In genomic region chr14:100804138-100804537, GRCh38 we compare ENCODE assay signal across 23 cellular contexts. TPM values are rescaled to one million over a fixed set of nuclear protein-coding genes. Genes with fewer than 3 reads are reported as not detected.
"Had no signal": no experiment of that assay in that cellular context is flagged by ENCODE, and none has a peak within 500 bp of the region (broad histone marks: within the 10 kb centered on the region; RNA-seq: fewer than 3 reads in every experiment).

No MANE protein-coding gene starts in this region.

- H3K36me3 Mint-ChIP-seq: activated naive CD4-positive, alpha-beta T cell treated with anti-CD3 and anti-CD28 coated beads, Interleukin-2, amount 10 ng/mL, durations not matched to agents 7 days and 5 days; activated naive CD8-positive, alpha-beta T cell treated with anti-CD3 and anti-CD28 coated beads for 36 hours had no signal

- DNase-seq: activated CD4-positive, alpha-beta T cell treated with anti-CD3 and anti-CD28 coated beads for 36 hours; activated CD4-positive, alpha-beta T cell treated with anti-CD3 and anti-CD28 coated beads, Interleukin-2, amount 50 U/mL, for 1 hour; activated CD8-positive, alpha-beta memory T cell treated with anti-CD3 and anti-CD28 coated beads, Interleukin-2, amount 50 U/mL, for 4 hours; activated CD8-positive, alpha-beta T cell treated with anti-CD3 and anti-CD28 coated beads for 36 hours; activated gamma-delta T cell treated with Interleukin-2 at 50 U/mL for 16 hours; activated naive CD4-positive, alpha-beta T cell treated with anti-CD3 and anti-CD28 coated beads, Interleukin-2, amount 10 ng/mL, durations not matched to agents 7 days and 5 days; activated naive CD8-positive, alpha-beta T cell treated with anti-CD3 and anti-CD28 coated beads for 36 hours; activated T-cell treated with anti-CD3 and anti-CD28 coated beads, Interleukin-2, amount 50 U/mL, for 72 hours; caudate nucleus; MV-4-11; NCI-H1092 treated with DMSO at 0.1 percent for 48 hours; NCI-H1417 treated with DMSO at 0.1 percent for 48 hours; NCI-H1694 treated with DMSO at 0.1 percent for 48 hours; NCI-H2029 treated with DMSO at 0.1 percent for 48 hours; NCI-H510A treated with DMSO at 0.1 percent for 48 hours; NCI-H69; NK-92 treated with Interleukin-12 subunit alpha and Interleukin-12 subunit beta, amount 100 ng/mL, for 24 hours; SK-N-SH; T-helper 1 cell; WERI-Rb-1 had no signal

- H3K27ac Mint-ChIP-seq: activated CD4-positive, alpha-beta T cell treated with anti-CD3 and anti-CD28 coated beads for 36 hours; activated CD8-positive, alpha-beta T cell treated with anti-CD3 and anti-CD28 coated beads for 36 hours; activated naive CD4-positive, alpha-beta T cell treated with anti-CD3 and anti-CD28 coated beads, Interleukin-2, amount 10 ng/mL, durations not matched to agents 7 days and 5 days; activated naive CD8-positive, alpha-beta T cell treated with anti-CD3 and anti-CD28 coated beads for 36 hours; activated T-cell treated with anti-CD3 and anti-CD28 coated beads, Interleukin-2, amount 50 U/mL, for 72 hours; activated T-helper 2 cell treated with anti-CD3 and anti-CD28 coated beads, Interferon-gamma antibody, Interleukin-2, Interleukin-4, amounts not matched to agents 10 μg/mL and 5 μg/mL and 100 μg/mL, durations not matched to agents 14 hours and 24 hours and 36 hours had no signal

- H3K4me2 ChIP-seq: SK-N-SH had no signal

- ATAC-seq: activated CD4-positive, alpha-beta T cell treated with anti-CD3 and anti-CD28 coated beads for 36 hours; activated CD8-positive, alpha-beta T cell treated with anti-CD3 and anti-CD28 coated beads for 36 hours; activated T-cell treated with anti-CD3 and anti-CD28 coated beads, Interleukin-2, amount 50 U/mL, for 72 hours had no signal

- H3K4me3 Mint-ChIP-seq: activated CD4-positive, alpha-beta T cell treated with anti-CD3 and anti-CD28 coated beads for 36 hours; activated CD8-positive, alpha-beta T cell treated with anti-CD3 and anti-CD28 coated beads for 36 hours; activated naive CD4-positive, alpha-beta T cell treated with anti-CD3 and anti-CD28 coated beads, Interleukin-2, amount 10 ng/mL, durations not matched to agents 7 days and 5 days; activated naive CD8-positive, alpha-beta T cell treated with anti-CD3 and anti-CD28 coated beads for 36 hours; activated T-cell treated with anti-CD3 and anti-CD28 coated beads, Interleukin-2, amount 50 U/mL, for 72 hours had no signal

- H3K27me3 Mint-ChIP-seq: activated CD4-positive, alpha-beta T cell treated with anti-CD3 and anti-CD28 coated beads for 36 hours; activated CD8-positive, alpha-beta T cell treated with anti-CD3 and anti-CD28 coated beads for 36 hours; activated naive CD8-positive, alpha-beta T cell treated with anti-CD3 and anti-CD28 coated beads for 36 hours had no signal

- H3K9me3 ChIP-seq: MG63, SK-N-SH had no signal

- H3K9me2 ChIP-seq: SK-N-SH had no signal

- H3K4me3 ChIP-seq: MG63 had no signal

- H3K27ac ChIP-seq: WERI-Rb-1 had no signal

- H3K36me3 ChIP-seq: MG63, WERI-Rb-1 had no signal

- H3K4me1 Mint-ChIP-seq: activated CD4-positive, alpha-beta T cell treated with anti-CD3 and anti-CD28 coated beads for 36 hours; activated naive CD4-positive, alpha-beta T cell treated with anti-CD3 and anti-CD28 coated beads, Interleukin-2, amount 10 ng/mL, durations not matched to agents 7 days and 5 days; activated naive CD8-positive, alpha-beta T cell treated with anti-CD3 and anti-CD28 coated beads for 36 hours had no signal

- H3K27me3 ChIP-seq: MG63 had no signal

- H3K9ac ChIP-seq: SK-N-SH had no signal

RNA-seq across cellular contexts. Expression of gene MEG3, which starts 21.8 kb away (rescaled TPM):
- total RNA-seq: activated CD4-positive, alpha-beta T cell treated with anti-CD3 and anti-CD28 coated beads for 36 hours; activated CD8-positive, alpha-beta T cell treated with anti-CD3 and anti-CD28 coated beads for 36 hours; activated T-cell treated with anti-CD3 and anti-CD28 coated beads, Interleukin-2, amount 50 U/mL, for 72 hours; activated T-helper 2 cell treated with anti-CD3 and anti-CD28 coated beads, Interferon-gamma antibody, Interleukin-2, Interleukin-4, amounts not matched to agents 10 μg/mL and 5 μg/mL and 100 μg/mL, durations not matched to agents 14 hours and 24 hours and 36 hours; T-helper 2 cell treated with Interferon-gamma antibody and Interleukin-4, amounts not matched to agents 100 ng/mL and 5 ng/mL, for 36 hours had no signal
- polyA plus RNA-seq: SK-N-SH had no signal
